8 cellular contexts compared by ENCODE assay signal in the genomic region with DNA sequence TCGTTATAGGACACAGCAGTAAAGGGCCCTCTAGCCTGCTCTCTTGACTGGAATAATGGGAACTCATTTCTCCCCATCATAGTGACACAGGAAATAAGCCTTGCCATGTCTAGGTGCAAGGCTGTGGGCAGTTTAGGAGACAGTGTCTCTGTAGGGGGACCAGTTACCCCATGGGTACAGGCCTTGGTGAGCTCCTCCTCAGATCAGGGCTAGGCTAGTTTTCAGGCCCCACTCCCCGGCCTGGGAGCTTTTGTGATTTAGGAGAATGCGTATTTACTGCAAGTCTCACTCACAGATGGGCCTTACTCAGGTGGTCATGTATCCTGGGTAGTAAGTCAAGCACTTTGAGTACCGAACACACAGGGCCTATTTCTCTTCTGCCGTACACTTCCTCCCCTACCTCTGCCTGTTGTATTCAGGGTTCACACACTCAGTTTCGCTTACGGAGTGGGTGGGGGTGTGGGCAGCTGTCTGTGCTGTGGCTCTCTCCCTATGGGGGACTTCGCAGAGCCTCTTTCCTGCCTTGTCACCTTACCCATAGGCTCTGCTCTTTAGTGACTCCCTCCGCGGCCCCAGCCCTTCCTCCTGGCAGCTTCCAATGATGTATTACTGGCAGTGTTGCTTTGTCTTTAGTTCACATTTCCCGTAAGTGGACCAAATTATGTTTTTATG. TPM values are rescaled to one million over a fixed set of nuclear protein-coding genes. Genes with fewer than 3 reads are reported as not detected.
DNase-seq lines count a peak whose midpoint lies in the region; ATAC-seq and TF ChIP-seq lines count a peak whose summit lies in the region.

No MANE protein-coding gene starts in this region.

- peak overlapping the region; percentile 80 for H3K27ac Mint-ChIP-seq in activated T-helper 1 cell treated with anti-CD3 and anti-CD28 coated beads, Interleukin-12 subunit alpha, Interleukin-12 subunit beta, Interleukin-2, Interleukin-4 antibody, amounts not matched to agents 30 ng/mL and 10 ng/mL and 1 ng/mL, durations not matched to agents 14 hours and 24 hours and 36 hours

- no peaks in the 10 kb centered on the region for H3K9me3 ChIP-seq in neutrophil

- H3K9me3 Mint-ChIP-seq in activated T-helper 1 cell treated with anti-CD3 and anti-CD28 coated beads, Interleukin-12 subunit alpha, Interleukin-12 subunit beta, Interleukin-2, Interleukin-4 antibody, amounts not matched to agents 30 ng/mL and 10 ng/mL and 1 ng/mL, durations not matched to agents 14 hours and 24 hours and 36 hours = no peaks in the 10 kb centered on the region

- ATAC-seq in GM18868 (IDR thresholded peaks at IDR 0.05; ENCODE audit: unreplicated experiment) = peak; percentile 60
- ATAC-seq in HG03139 (IDR thresholded peaks at IDR 0.05; ENCODE audit: unreplicated experiment) = peak; percentile 74

- H3K27me3 Mint-ChIP-seq in activated T-helper 1 cell treated with anti-CD3 and anti-CD28 coated beads, Interleukin-12 subunit alpha, Interleukin-12 subunit beta, Interleukin-2, Interleukin-4 antibody, amounts not matched to agents 30 ng/mL and 10 ng/mL and 1 ng/mL, durations not matched to agents 14 hours and 24 hours and 36 hours (ENCODE audit: insufficient read depth) = no peaks in the 10 kb centered on the region

- peaks cover 9 to 18% of the 10 kb centered on the region in 2 experiments for H3K4me1 ChIP-seq in neutrophil (ENCODE audit: control insufficient read depth in 1 of 2, insufficient read depth in 1 of 2, low read depth in 1 of 2, low read length in 1 of 2)

- no peaks in the 10 kb centered on the region for H3K27me3 ChIP-seq in neutrophil

- intact Hi-C loops in activated T-helper 1 cell treated with anti-CD3 and anti-CD28 coated beads, Interleukin-12 subunit alpha, Interleukin-12 subunit beta, Interleukin-2, Interleukin-4 antibody, amounts not matched to agents 30 ng/mL and 10 ng/mL and 1 ng/mL, durations not matched to agents 14 hours and 24 hours and 36 hours (cut with micrococcal nuclease) = loop anchor here (1.0 kb wide), 1 partner anchor 35 kb away; no protein-coding TSS in a partner anchor

- H3K36me3 Mint-ChIP-seq in activated T-helper 1 cell treated with anti-CD3 and anti-CD28 coated beads, Interleukin-12 subunit alpha, Interleukin-12 subunit beta, Interleukin-2, Interleukin-4 antibody, amounts not matched to agents 30 ng/mL and 10 ng/mL and 1 ng/mL, durations not matched to agents 14 hours and 24 hours and 36 hours (ENCODE audit: low read depth) = peaks cover 12% of the 10 kb centered on the region

- H3K36me3 ChIP-seq in neutrophil = peaks cover 14% of the 10 kb centered on the region

- DNase-seq in activated T-helper 1 cell treated with anti-CD3 and anti-CD28 coated beads, Interleukin-12 subunit alpha, Interleukin-12 subunit beta, Interleukin-2, Interleukin-4 antibody, amounts not matched to agents 30 ng/mL and 10 ng/mL and 1 ng/mL, durations not matched to agents 14 hours and 24 hours and 36 hours (ENCODE audit: low spot score) = peak; percentile 69
- DNase-seq in DMS153 (lab: John Stamatoyannopoulos, UW) (no peak), COLO668 (lab: John Stamatoyannopoulos, UW; ENCODE audit: unreplicated experiment) (no peak), NCI-H446 (lab: John Stamatoyannopoulos, UW) (no peak), SIG-M5 (lab: John Stamatoyannopoulos, UW) (no peak)

- peak overlapping the region; percentile 27 for H3K27ac ChIP-seq in neutrophil

- peaks cover 42% of the 10 kb centered on the region for H3K4me1 Mint-ChIP-seq in activated T-helper 1 cell treated with anti-CD3 and anti-CD28 coated beads, Interleukin-12 subunit alpha, Interleukin-12 subunit beta, Interleukin-2, Interleukin-4 antibody, amounts not matched to agents 30 ng/mL and 10 ng/mL and 1 ng/mL, durations not matched to agents 14 hours and 24 hours and 36 hours (ENCODE audit: low read depth)

- H3K4me3 ChIP-seq in neutrophil (ENCODE audit: low read depth in 1 of 2, low read length in 1 of 2) = no peak overlapping the region

- TF ChIP-seq CTCF in neutrophil (IDR thresholded peaks at IDR 0.05) = no peak

- H3K4me3 Mint-ChIP-seq in activated T-helper 1 cell treated with anti-CD3 and anti-CD28 coated beads, Interleukin-12 subunit alpha, Interleukin-12 subunit beta, Interleukin-2, Interleukin-4 antibody, amounts not matched to agents 30 ng/mL and 10 ng/mL and 1 ng/mL, durations not matched to agents 14 hours and 24 hours and 36 hours = peak overlapping the region; percentile 12

RNA-seq across cellular contexts. Expression of a gene that starts 34.2 kb away (rescaled TPM):
- total RNA-seq in activated T-helper 1 cell treated with anti-CD3 and anti-CD28 coated beads, Interleukin-12 subunit alpha, Interleukin-12 subunit beta, Interleukin-2, Interleukin-4 antibody, amounts not matched to agents 30 ng/mL and 10 ng/mL and 1 ng/mL, durations not matched to agents 14 hours and 24 hours and 36 hours = 30.4 and 32.2 TPM in 2 replicates
